Comparison of ENCODE assay signal across 1 cellular context in the genomic region with DNA sequence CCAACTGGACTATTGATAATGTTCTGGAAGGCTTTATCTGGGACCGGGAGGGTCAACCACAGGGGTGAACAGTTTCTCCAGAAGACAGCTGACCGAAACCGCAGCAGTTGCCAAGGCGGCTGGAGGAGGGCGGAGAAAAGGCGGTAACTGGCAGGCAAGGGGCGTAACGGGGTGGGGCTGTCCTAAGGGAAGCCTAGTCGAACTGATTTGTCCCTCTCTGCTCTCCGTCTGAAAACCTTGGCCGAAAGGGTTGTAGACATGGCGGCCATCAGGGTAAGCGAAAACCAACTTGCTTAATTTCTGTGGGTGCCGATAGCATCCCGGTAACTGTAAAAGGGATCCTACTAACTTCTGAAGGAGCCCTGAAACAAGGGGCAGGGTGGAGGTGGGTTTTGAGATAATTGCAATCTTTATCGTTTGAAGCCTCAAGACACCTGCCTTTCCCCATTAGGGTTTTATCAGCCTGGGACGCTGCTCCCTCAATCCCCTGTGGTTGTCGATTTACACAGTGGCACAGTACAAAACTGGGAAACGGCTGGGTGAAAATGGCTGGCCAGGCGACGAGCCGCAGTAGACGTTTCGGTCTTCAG.
TF ChIP-seq lines count a peak whose summit lies in the region.

A gene with protein sequence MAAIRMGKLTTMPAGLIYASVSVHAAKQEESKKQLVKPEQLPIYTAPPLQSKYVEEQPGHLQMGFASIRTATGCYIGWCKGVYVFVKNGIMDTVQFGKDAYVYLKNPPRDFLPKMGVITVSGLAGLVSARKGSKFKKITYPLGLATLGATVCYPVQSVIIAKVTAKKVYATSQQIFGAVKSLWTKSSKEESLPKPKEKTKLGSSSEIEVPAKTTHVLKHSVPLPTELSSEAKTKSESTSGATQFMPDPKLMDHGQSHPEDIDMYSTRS (plus strand): TSS at position 223 of the 590 bp plus-strand sequence. CDS start 36 bp downstream, at position 259.

TF ChIP-seq in GM23338, 12 proteins besides CTCF, POLR2A, EP300 and RAD21:
- TF ChIP-seq ZNF331 (CRISPR knock-in tag; IDR thresholded peaks at IDR 0.05; ENCODE audit: low read depth): no peak
- TF ChIP-seq POLR2AphosphoS5 (IDR thresholded peaks at IDR 0.05; ENCODE audit: low read depth): peak; percentile 59
TF ChIP-seq in GM23338: peak in this region for 1.
